14 cellular contexts compared by ENCODE assay signal in the genomic region with DNA sequence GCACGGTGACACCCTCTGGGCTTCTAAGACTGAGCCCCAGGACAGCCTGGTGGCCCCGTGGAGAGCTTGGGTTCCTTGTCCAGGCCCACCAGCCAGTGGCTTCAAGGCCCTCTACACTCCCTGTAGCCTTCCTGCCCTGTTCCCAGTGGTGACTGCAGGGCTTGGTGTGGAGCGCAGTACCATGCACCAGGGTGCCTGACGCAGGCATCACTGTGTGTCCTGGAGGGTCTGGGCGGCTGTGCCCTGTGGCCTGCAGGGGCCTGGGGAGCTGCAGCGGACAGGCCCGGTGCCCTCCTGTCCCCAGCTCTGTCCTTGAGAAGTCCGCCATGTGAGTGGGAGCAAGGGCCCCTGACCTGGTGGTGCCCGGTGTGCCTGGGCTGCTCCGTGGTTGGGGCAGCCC. TPM values are rescaled to one million over a fixed set of nuclear protein-coding genes. Genes with fewer than 3 reads are reported as not detected.
DNase-seq lines count a peak whose midpoint lies in the region; ATAC-seq and TF ChIP-seq lines count a peak whose summit lies in the region.
"Had no signal": no experiment of that assay in that cellular context is flagged by ENCODE, and none has a peak within 500 bp of the region (broad histone marks: within the 10 kb centered on the region; RNA-seq: fewer than 3 reads in every experiment).

No MANE protein-coding gene starts in this region.

- intact Hi-C loops in adrenal gland (cut with DNase I) = no loop called here
- intact Hi-C loops in aorta (cut with DNase I) = no loop called here

- 0 out of 2 replicates have a peak, but pooled peaks cover 3% of the 10 kb centered on the region for H3K79me2 ChIP-seq in GM23338 (replicated peaks; ENCODE audit: insufficient read depth)

- H2BK15ac ChIP-seq in neuronal stem cell (ENCODE audit: low read length) = peak overlapping the region; percentile 71

- no peak overlapping the region for H2BK120ac ChIP-seq in neuronal stem cell (ENCODE audit: low read depth, low read length)

- no peak for ATAC-seq in GM23338
- no peak for ATAC-seq in HG03159 (IDR thresholded peaks at IDR 0.05; ENCODE audit: unreplicated experiment)
- ATAC-seq in aorta (ENCODE audit: low FRiP score) = no peak
- ATAC-seq: HCT116 had no signal

- H2AK5ac ChIP-seq in neuronal stem cell (ENCODE audit: low read depth, low read length) = peak overlapping the region; percentile 98

- TF ChIP-seq CTCF in RWPE1 (conservative IDR thresholded peaks at IDR 0.05; ENCODE audit: low read depth) (no peak), adrenal gland (IDR thresholded peaks at IDR 0.05) (no peak), GM23338 (conservative IDR thresholded peaks at IDR 0.05; ENCODE audit: low read depth in 2 of 2) (no peak)

- H3K4me3 Mint-ChIP-seq in GM23338 = no peak overlapping the region
- H3K4me3 Mint-ChIP-seq: B cell had no signal

- peak overlapping the region in 3 of 11 experiments; percentile 0 to 40 (median 12); a peak in 3 of 22 replicates for H3K27ac ChIP-seq in BLaER1 treated with 17β-estradiol and CSF1 and Interleukin-3, amounts not matched to agents 10 nM and 100 nM
- H3K27ac ChIP-seq in RWPE1 = peak overlapping the region; percentile 3; the same call in 1 of the 2 replicates
- H3K27ac ChIP-seq in cingulate gyrus (ENCODE audit: low read depth, low read length) = peak overlapping the region; percentile 90
- no peak overlapping the region for H3K27ac ChIP-seq in neuronal stem cell (replicated peaks; ENCODE audit: low read length)
- H3K27ac ChIP-seq in adrenal gland = no peak overlapping the region
- no peak overlapping the region for H3K27ac ChIP-seq in GM23338 (ENCODE audit: low read depth)
- no peak overlapping the region for H3K27ac ChIP-seq in aorta (ENCODE audit: low read depth in 1 of 2, low read length in 2 of 2)

- peak overlapping the region; percentile 80 for H3K18ac ChIP-seq in neuronal stem cell (ENCODE audit: low read length)

- POLR2A ChIA-PET in RWPE1 (lab: Yijun Ruan, JAX; ENCODE audit: low non-redundant PET) = interaction anchor here (0.7 kb wide), 1 partner anchor 79 kb away, joined by 4 read pairs; no protein-coding TSS in a partner anchor

- peak overlapping the region; percentile 28 for H3K14ac ChIP-seq in neuronal stem cell (ENCODE audit: low read length)

- peaks cover 0 to 21% (median 11%) of the 10 kb centered on the region in 11 experiments; a peak in 10 of 22 replicates for H3K36me3 ChIP-seq in BLaER1 treated with 17β-estradiol and CSF1 and Interleukin-3, amounts not matched to agents 10 nM and 100 nM
- peaks cover 7 to 20% of the 10 kb centered on the region in 2 donors for H3K36me3 ChIP-seq in neuronal stem cell (replicated peaks in 1 of 2; ENCODE audit: control insufficient read depth in 2 of 2, insufficient read depth in 2 of 2, low read length in 2 of 2)
- H3K36me3 ChIP-seq in adrenal gland (replicated peaks in 1 of 2) = no peaks in the 10 kb centered on the region
- H3K36me3 ChIP-seq in GM23338 (ENCODE audit: insufficient read depth) = no peaks in the 10 kb centered on the region
- no peaks in the 10 kb centered on the region for H3K36me3 ChIP-seq in aorta (ENCODE audit: control insufficient read depth in 1 of 2, insufficient read depth in 2 of 2, low read length in 1 of 2)

- H3K23ac ChIP-seq in neuronal stem cell (ENCODE audit: low read depth, low read length, poor library complexity) = peak overlapping the region; percentile 70

- H3K36me3 Mint-ChIP-seq in GM23338 (ENCODE audit: low read depth) = no peaks in the 10 kb centered on the region; the same call in 2 of the 3 replicates

- no peak for DNase-seq in RWPE1 (ENCODE audit: low spot score)
- DNase-seq in neuronal stem cell (ENCODE audit: low spot score) = no peak
- DNase-seq in adrenal gland = no peak
- DNase-seq in GM23338 (ENCODE audit: low spot score) = no peak
- DNase-seq in aorta = no peak
- DNase-seq: ACHN; CD8-positive, alpha-beta memory T cell; DMS53; GF-D8 had no signal

- peaks cover under 1% of the 10 kb centered on the region; the same call in 2 of the 3 replicates for H3K4me1 Mint-ChIP-seq in GM23338

- H4K91ac ChIP-seq in neuronal stem cell (ENCODE audit: low read depth, low read length, poor library complexity) = peak overlapping the region; percentile 38

- H3K4ac ChIP-seq in neuronal stem cell (ENCODE audit: low read length) = no peak overlapping the region

- no peaks in the 10 kb centered on the region for H3K9me3 ChIP-seq in BLaER1 treated with 17β-estradiol and CSF1 and Interleukin-3, amounts not matched to agents 10 nM and 100 nM (replicated peaks in 1 of 11)
- H3K9me3 ChIP-seq in neuronal stem cell (replicated peaks in 1 of 2; ENCODE audit: control insufficient read depth in 2 of 2, insufficient read depth in 1 of 2, low read depth in 1 of 2, low read length in 2 of 2) (no peaks in the 10 kb centered on the region), adrenal gland (replicated peaks in 1 of 3) (no peaks in the 10 kb centered on the region), aorta (ENCODE audit: control insufficient read depth, low read length) (no peaks in the 10 kb centered on the region)

- peaks cover 48% of the 10 kb centered on the region for H3K79me1 ChIP-seq in neuronal stem cell (ENCODE audit: low read depth, low read length)

- peaks cover 81 to 86% (median 85%) of the 10 kb centered on the region in 10 experiments for H3K4me1 ChIP-seq in BLaER1 treated with 17β-estradiol and CSF1 and Interleukin-3, amounts not matched to agents 10 nM and 100 nM
- H3K4me1 ChIP-seq in neuronal stem cell (ENCODE audit: control insufficient read depth in 2 of 2, insufficient read depth in 1 of 2, low read depth in 1 of 2, low read length in 2 of 2) = peaks cover 56 to 58% of the 10 kb centered on the region in 2 donors
- peaks cover 19 to 41% of the 10 kb centered on the region in 2 donors for H3K4me1 ChIP-seq in adrenal gland (replicated peaks in 1 of 2)
- no peaks in the 10 kb centered on the region; the same call in 1 of the 2 replicates for H3K4me1 ChIP-seq in GM23338 (ENCODE audit: insufficient read depth)
- H3K4me1 ChIP-seq in aorta (ENCODE audit: control insufficient read depth in 1 of 2, insufficient read depth in 2 of 2, low read length in 2 of 2) = no peaks in the 10 kb centered on the region

- CTCF ChIA-PET in RWPE1 (lab: Yijun Ruan, JAX) = no interaction called here

- peaks cover 5 to 88% (median 83%) of the 10 kb centered on the region in 11 experiments; a peak in 20 of 22 replicates for H4K20me1 ChIP-seq in BLaER1 treated with 17β-estradiol and CSF1 and Interleukin-3, amounts not matched to agents 10 nM and 100 nM
- peaks cover 6% of the 10 kb centered on the region; the same call in 1 of the 2 replicates for H4K20me1 ChIP-seq in GM23338 (replicated peaks; ENCODE audit: insufficient read depth)

- H2BK5ac ChIP-seq in neuronal stem cell (ENCODE audit: low read length) = peak overlapping the region; percentile 30

- WGBS in neuronal stem cell (ENCODE audit: extremely low coverage in 2 of 2, insufficient read length in 2 of 2, insufficient replicate concordance in 1 of 2), 2 donors = no CpG with 5 or more reads among the region's 10 CpGs
- 67 to 90% (median 76%) methylated on average over 2 to 10 of the region's 10 CpGs; no CpG with 5 or more reads in 1 of the 4 donors for WGBS in adrenal gland, 4 donors
- 89 to 94% methylated on average over 10 of the region's 10 CpGs for WGBS in aorta, 2 donors

- H3K27me3 Mint-ChIP-seq in GM23338 (ENCODE audit: insufficient read depth, low read depth, poor library complexity) = peaks cover 7% of the 10 kb centered on the region
- H3K27me3 Mint-ChIP-seq: B cell; CD8-positive, alpha-beta memory T cell had no signal

- no peaks in the 10 kb centered on the region for H3K9me2 ChIP-seq in GM23338 (ENCODE audit: insufficient read depth)

- H3K4me2 ChIP-seq in BLaER1 treated with 17β-estradiol and CSF1 and Interleukin-3, amounts not matched to agents 10 nM and 100 nM = peak overlapping the region; percentile 89 to 98 (median 95)
- no peak overlapping the region for H3K4me2 ChIP-seq in neuronal stem cell (ENCODE audit: insufficient read depth, low read length, poor library complexity, severe bottlenecking)
- no peak overlapping the region for H3K4me2 ChIP-seq in GM23338

- H2AFZ ChIP-seq in neuronal stem cell (ENCODE audit: low read length) (no peak overlapping the region), GM23338 (no peak overlapping the region)

- peak overlapping the region in 9 of 11 experiments; percentile 18 to 61 (median 34); a peak in 13 of 22 replicates for H3K9ac ChIP-seq in BLaER1 treated with 17β-estradiol and CSF1 and Interleukin-3, amounts not matched to agents 10 nM and 100 nM
- H3K9ac ChIP-seq in neuronal stem cell (ENCODE audit: low read depth, low read length, poor library complexity) = peak overlapping the region; percentile 53

- H3K4me3 ChIP-seq in BLaER1 treated with 17β-estradiol and CSF1 and Interleukin-3, amounts not matched to agents 10 nM and 100 nM = peak overlapping the region in 1 of 10 experiments; percentile 11; a peak in 2 of 20 replicates
- H3K4me3 ChIP-seq in neuronal stem cell (ENCODE audit: low read length in 2 of 2) (no peak overlapping the region), adrenal gland (no peak overlapping the region), GM23338 (no peak overlapping the region), aorta (ENCODE audit: low read length in 2 of 2) (no peak overlapping the region)

- no peak overlapping the region for H3K27ac Mint-ChIP-seq in GM23338
- H3K27ac Mint-ChIP-seq: B cell had no signal

- no peak for TF ChIP-seq POLR2A in adrenal gland (IDR thresholded peaks at IDR 0.05)

- H4K8ac ChIP-seq in neuronal stem cell (ENCODE audit: low read depth, low read length) = no peak overlapping the region

- H3K9me3 Mint-ChIP-seq in GM23338 = no peaks in the 10 kb centered on the region
- H3K9me3 Mint-ChIP-seq: CD8-positive, alpha-beta memory T cell had no signal

- H3F3A ChIP-seq in GM23338 (replicated peaks; ENCODE audit: low read depth) = 0 out of 2 replicates have a peak, but pooled peaks cover under 1% of the 10 kb centered on the region

- peak overlapping the region; percentile 24 for H2BK12ac ChIP-seq in neuronal stem cell (ENCODE audit: low read length)

- peaks cover 4 to 9% (median 5%) of the 10 kb centered on the region in 11 experiments; a peak in 21 of 22 replicates for H3K27me3 ChIP-seq in BLaER1 treated with 17β-estradiol and CSF1 and Interleukin-3, amounts not matched to agents 10 nM and 100 nM
- H3K27me3 ChIP-seq in neuronal stem cell (ENCODE audit: control insufficient read depth in 3 of 3, insufficient read depth in 3 of 3, low read depth in 1 of 3, low read length in 3 of 3) (peaks cover 0 to 3% (median 3%) of the 10 kb centered on the region in 3 experiments), adrenal gland (no peaks in the 10 kb centered on the region), GM23338 (ENCODE audit: insufficient read depth) (peaks cover 4% of the 10 kb centered on the region), aorta (ENCODE audit: control insufficient read depth in 1 of 2, insufficient read depth in 2 of 2, low read length in 1 of 2) (no peaks in the 10 kb centered on the region)

RNA-seq across cellular contexts. Expression of a gene that starts 4.3 kb away (rescaled TPM):
- 67.8 TPM for polyA plus RNA-seq in neuronal stem cell (2013, experiment 1 of 2)
- polyA plus RNA-seq in neuronal stem cell (2013, experiment 2 of 2) = 66.3 TPM
- 100 to 1,000 TPM in 3 of 8 donors, 10 to 100 TPM in 5; 45.9 to 274 (median 85.1) TPM for total RNA-seq in adrenal gland
- polyA plus RNA-seq in adrenal gland = 10 to 100 TPM; 24.4 to 75.5 (median 25.3) TPM
- 28.6 and 35.8 TPM in 2 replicates for total RNA-seq in GM23338 (2014; rRNA removed; shearing (Covaris generic))
- polyA plus RNA-seq in GM23338 (2016; fragmentation: Nextera tagmentation; extraction: Ambion mirVana) = 7.0 and 7.3 TPM in 2 replicates
- 10 to 100 TPM; 28.9 to 32.9 TPM for total RNA-seq in aorta
- polyA plus RNA-seq in aorta = 10 to 100 TPM in 1 of 2 donors, 1 to 10 TPM in 1; 6.9 to 19.5 TPM

RNA-seq across cellular contexts. Expression of a gene that starts 22.5 kb away (rescaled TPM):
- polyA plus RNA-seq in neuronal stem cell (2013, experiment 1 of 2) = 0.13 TPM
- polyA plus RNA-seq in neuronal stem cell (2013, experiment 2 of 2) = 0.15 TPM
- 10 to 100 TPM in 1 of 8 donors, 1 to 10 TPM in 5, under 1 TPM in 2; 0.85 to 55.0 (median 3.1) TPM for total RNA-seq in adrenal gland
- polyA plus RNA-seq in adrenal gland = 10 to 100 TPM in 1 of 3 donors, 1 to 10 TPM in 2; 2.5 to 11.6 (median 3.7) TPM
- 0.10 and 0.16 TPM in 2 replicates for total RNA-seq in GM23338 (2014; rRNA removed; shearing (Covaris generic))
- polyA plus RNA-seq in GM23338 (2016; fragmentation: Nextera tagmentation; extraction: Ambion mirVana) = 0.07 and 0.27 TPM in 2 replicates
- under 1 TPM in 1 of 2 donors, not detected in 1; 0.45 TPM for total RNA-seq in aorta
- polyA plus RNA-seq in aorta = under 1 TPM; 0.38 to 0.87 TPM
- total RNA-seq: CD8-positive, alpha-beta memory T cell had no signal

RNA-seq across cellular contexts. Expression of a gene that starts 28.9 kb away (rescaled TPM):
- polyA plus RNA-seq in neuronal stem cell (2013, experiment 1 of 2) = 6.9 TPM
- 5.7 TPM for polyA plus RNA-seq in neuronal stem cell (2013, experiment 2 of 2)
- 10 to 100 TPM; 16.7 to 78.4 (median 31.2) TPM for total RNA-seq in adrenal gland
- 100 to 1,000 TPM in 1 of 3 donors, 10 to 100 TPM in 1, 1 to 10 TPM in 1; 1.6 to 109 (median 90.6) TPM for polyA plus RNA-seq in adrenal gland
- total RNA-seq in GM23338 (2014; rRNA removed; shearing (Covaris generic)) = 0.62 and 6.1 TPM in 2 replicates
- 0.80 and 1.3 TPM in 2 replicates for polyA plus RNA-seq in GM23338 (2016; fragmentation: Nextera tagmentation; extraction: Ambion mirVana)
- total RNA-seq in aorta = 10 to 100 TPM; 27.5 to 44.2 TPM
- polyA plus RNA-seq in aorta = 10 to 100 TPM in 1 of 2 donors, 1 to 10 TPM in 1; 5.9 to 42.5 TPM

RNA-seq across cellular contexts. Expression of a gene that starts 42.4 kb away (rescaled TPM):
- polyA plus RNA-seq in neuronal stem cell (2013, experiment 1 of 2) = 5.4 TPM
- 5.2 TPM for polyA plus RNA-seq in neuronal stem cell (2013, experiment 2 of 2)
- total RNA-seq in adrenal gland = 10 to 100 TPM in 6 of 8 donors, 1 to 10 TPM in 2; 8.1 to 16.5 (median 13.2) TPM
- 10 to 100 TPM in 2 of 3 donors, under 1 TPM in 1; 0.55 to 13.8 (median 11.8) TPM for polyA plus RNA-seq in adrenal gland
- total RNA-seq in GM23338 (2014; rRNA removed; shearing (Covaris generic)) = 18.6 and 22.4 TPM in 2 replicates
- 3.4 and 4.0 TPM in 2 replicates for polyA plus RNA-seq in GM23338 (2016; fragmentation: Nextera tagmentation; extraction: Ambion mirVana)
- total RNA-seq in aorta = 10 to 100 TPM; 11.2 to 14.2 TPM
- 10 to 100 TPM in 1 of 2 donors, 1 to 10 TPM in 1; 5.4 to 13.4 TPM for polyA plus RNA-seq in aorta

Comparison
In these comparisons a context has a peak if more than half of its experiments do, and no peak if none do; other contexts are left out.
1. H3K27ac ChIP-seq: peak in RWPE1 (single experiment) and cingulate gyrus (single experiment); none in neuronal stem cell (single experiment), adrenal gland (0 of 5), GM23338 (single experiment) and aorta (0 of 2).
2. H3K4me2 ChIP-seq: peak in BLaER1 treated with 17β-estradiol and CSF1 and Interleukin-3, amounts not matched to agents 10 nM and 100 nM (11 of 11); none in neuronal stem cell (single experiment) and GM23338 (single experiment).